1 cellular context compared by ENCODE assay signal in genomic region chr18:56191334-56191733, GRCh38.
TF ChIP-seq lines count a peak whose summit lies in the region.

No MANE protein-coding gene starts in this region.

TF ChIP-seq in GM23338, 12 proteins besides CTCF, POLR2A, EP300 and RAD21 (continued from another document):
- TF ChIP-seq ZNF462 (CRISPR knock-in tag; IDR thresholded peaks at IDR 0.05) (no peak), EZH2 (IDR thresholded peaks at IDR 0.05; ENCODE audit: low read depth, unreplicated experiment) (no peak), CREB1 (CRISPR knock-in tag; IDR thresholded peaks at IDR 0.05; ENCODE audit: low read depth) (no peak), NANOG (IDR thresholded peaks at IDR 0.05; ENCODE audit: borderline replicate concordance) (no peak), ZNF114 (CRISPR knock-in tag; IDR thresholded peaks at IDR 0.05) (no peak), POLR2AphosphoS5 (IDR thresholded peaks at IDR 0.05; ENCODE audit: low read depth) (no peak), EZH2phosphoT487 (IDR thresholded peaks at IDR 0.05; ENCODE audit: unreplicated experiment) (no peak), ETS1 (IDR thresholded peaks at IDR 0.05) (no peak), ZNF331 (CRISPR knock-in tag; IDR thresholded peaks at IDR 0.05; ENCODE audit: low read depth) (no peak), REST (IDR thresholded peaks at IDR 0.05; ENCODE audit: unreplicated experiment) (no peak)
